11 cellular contexts compared by ENCODE assay signal in genomic region chr12:110498984-110499706, GRCh38. TPM values are rescaled to one million over a fixed set of nuclear protein-coding genes. Genes with fewer than 3 reads are reported as not detected.
DNase-seq lines count a peak whose midpoint lies in the region; ATAC-seq and TF ChIP-seq lines count a peak whose summit lies in the region.
"Had no signal": no experiment of that assay in that cellular context is flagged by ENCODE, and none has a peak within 500 bp of the region (broad histone marks: within the 10 kb centered on the region; RNA-seq: fewer than 3 reads in every experiment).

No MANE protein-coding gene starts in this region.

- TF ChIP-seq CTCF in foreskin keratinocyte (conservative IDR thresholded peaks at IDR 0.05) (no peak), upper lobe of right lung (IDR thresholded peaks at IDR 0.05) (no peak)

- no peak for DNase-seq in stimulated activated naive CD8-positive, alpha-beta T cell treated with anti-CD3 and anti-CD28 coated beads, Interleukin-15, Interleukin-2, amounts not matched to agents 100 U/mL and 50 U/mL, for 24 hours
- no peak for DNase-seq in T-helper 17 cell
- peak in 1 of 2 donors; percentile 44 for DNase-seq in foreskin keratinocyte
- no peak for DNase-seq in upper lobe of right lung
- no peak for DNase-seq in ureter (ENCODE audit: low spot score)
- no peak for DNase-seq in stimulated activated naive CD4-positive, alpha-beta T cell (lab: John Stamatoyannopoulos, UW)
- DNase-seq in head of caudate nucleus, result no peak
- DNase-seq: caudate nucleus, nucleus accumbens, upper lobe of left lung had no signal

- peaks cover 38% of the 10 kb centered on the region for H3K4me1 Mint-ChIP-seq in stimulated activated naive CD8-positive, alpha-beta T cell treated with anti-CD3 and anti-CD28 coated beads, Interleukin-15, Interleukin-2, amounts not matched to agents 100 ng/mL and 50 ng/mL, for 24 hours (ENCODE audit: low read depth)
- H3K4me1 Mint-ChIP-seq in T-helper 17 cell, result peaks cover 29% of the 10 kb centered on the region

- peaks cover 40% of the 10 kb centered on the region for H3K36me3 Mint-ChIP-seq in stimulated activated naive CD8-positive, alpha-beta T cell treated with anti-CD3 and anti-CD28 coated beads, Interleukin-15, Interleukin-2, amounts not matched to agents 100 ng/mL and 50 ng/mL, for 24 hours (ENCODE audit: low read depth)
- peaks cover 7% of the 10 kb centered on the region for H3K36me3 Mint-ChIP-seq in T-helper 17 cell (ENCODE audit: low read depth)

- peaks cover 26% of the 10 kb centered on the region for H3K36me3 ChIP-seq in upper lobe of right lung

- H3K9me3 ChIP-seq in T-helper 17 cell (ENCODE audit: control insufficient read depth, low read length, poor library complexity, severe bottlenecking) (no peaks in the 10 kb centered on the region), upper lobe of right lung (no peaks in the 10 kb centered on the region)
- H3K9me3 ChIP-seq: upper lobe of left lung had no signal

- intact Hi-C loops in upper lobe of right lung (cut with DNase I), result no loop called here
- intact Hi-C loops in head of caudate nucleus (cut with DNase I), result no loop called here

- H3K4me3 Mint-ChIP-seq in stimulated activated naive CD8-positive, alpha-beta T cell treated with anti-CD3 and anti-CD28 coated beads, Interleukin-15, Interleukin-2, amounts not matched to agents 100 ng/mL and 50 ng/mL, for 24 hours, result peak overlapping the region; percentile 49
- H3K4me3 Mint-ChIP-seq in T-helper 17 cell, result no peak overlapping the region

- no peak for ATAC-seq in stimulated activated naive CD8-positive, alpha-beta T cell treated with anti-CD3 and anti-CD28 coated beads, Interleukin-15, Interleukin-2, amounts not matched to agents 100 U/mL and 50 U/mL, for 24 hours
- ATAC-seq in T-helper 17 cell (no peak), foreskin keratinocyte (no peak), upper lobe of right lung (no peak)

- H3K4me1 ChIP-seq in foreskin keratinocyte, result peaks cover 19% of the 10 kb centered on the region
- peaks cover 31% of the 10 kb centered on the region for H3K4me1 ChIP-seq in upper lobe of right lung

- peak overlapping the region; percentile 42 for H3K27ac Mint-ChIP-seq in stimulated activated naive CD8-positive, alpha-beta T cell treated with anti-CD3 and anti-CD28 coated beads, Interleukin-15, Interleukin-2, amounts not matched to agents 100 ng/mL and 50 ng/mL, for 24 hours
- H3K27ac Mint-ChIP-seq in T-helper 17 cell, result peak overlapping the region; percentile 6

- no peak overlapping the region for H3K4me3 ChIP-seq in upper lobe of right lung
- H3K4me3 ChIP-seq: upper lobe of left lung had no signal

- H3K27me3 Mint-ChIP-seq in stimulated activated naive CD8-positive, alpha-beta T cell treated with anti-CD3 and anti-CD28 coated beads, Interleukin-15, Interleukin-2, amounts not matched to agents 100 ng/mL and 50 ng/mL, for 24 hours, result no peaks in the 10 kb centered on the region
- no peaks in the 10 kb centered on the region for H3K27me3 Mint-ChIP-seq in T-helper 17 cell

- peak overlapping the region; percentile 29 for H3K27ac ChIP-seq in foreskin keratinocyte
- H3K27ac ChIP-seq in upper lobe of right lung, result peak overlapping the region; percentile 20

- H3K27me3 ChIP-seq in foreskin keratinocyte, result no peaks in the 10 kb centered on the region
- no peaks in the 10 kb centered on the region for H3K27me3 ChIP-seq in upper lobe of right lung
- H3K27me3 ChIP-seq: upper lobe of left lung had no signal

- peaks cover 6% of the 10 kb centered on the region for H3K9me3 Mint-ChIP-seq in stimulated activated naive CD8-positive, alpha-beta T cell treated with anti-CD3 and anti-CD28 coated beads, Interleukin-15, Interleukin-2, amounts not matched to agents 100 ng/mL and 50 ng/mL, for 24 hours

RNA-seq across cellular contexts. Expression of gene VPS29, which starts 2.8 kb away (rescaled TPM):
- 10 to 100 TPM; 81.0 to 96.3 TPM for total RNA-seq in T-helper 17 cell
- total RNA-seq in foreskin keratinocyte, result 129 and 133 TPM in 2 replicates
- polyA plus RNA-seq in foreskin keratinocyte, result 192 and 221 TPM in 2 replicates
- 99.0 TPM for total RNA-seq in upper lobe of right lung
- total RNA-seq in ureter, result 120 TPM

RNA-seq across cellular contexts. Expression of gene RAD9B, which starts 3.0 kb away (rescaled TPM):
- total RNA-seq in T-helper 17 cell, result under 1 TPM; 0.37 to 0.62 TPM
- 0.14 TPM in 2 replicates for total RNA-seq in foreskin keratinocyte
- 0.10 TPM in 2 replicates for polyA plus RNA-seq in foreskin keratinocyte
- total RNA-seq in upper lobe of right lung, result 1.8 TPM
- total RNA-seq in ureter, result 0.57 TPM

RNA-seq across cellular contexts. Expression of gene FAM216A, which starts 30.5 kb away (rescaled TPM):
- total RNA-seq in T-helper 17 cell (1 to 10 TPM; 3.2 to 3.5 TPM), foreskin keratinocyte (7.1 and 10.5 TPM in 2 replicates), upper lobe of right lung (3.1 TPM), ureter (4.2 TPM)
- 7.5 and 10.1 TPM in 2 replicates for polyA plus RNA-seq in foreskin keratinocyte

RNA-seq across cellular contexts. Expression of gene GPN3, which starts 31.1 kb away (rescaled TPM):
- total RNA-seq in T-helper 17 cell (1 to 10 TPM; 4.4 to 5.2 TPM), foreskin keratinocyte (22.9 and 26.0 TPM in 2 replicates), upper lobe of right lung (25.5 TPM), ureter (20.3 TPM)
- polyA plus RNA-seq in foreskin keratinocyte, result 22.0 and 27.5 TPM in 2 replicates

RNA-seq across cellular contexts. Expression of gene ARPC3, which starts 49.0 kb away (rescaled TPM):
- total RNA-seq in T-helper 17 cell, result 100 to 1,000 TPM; 196 to 225 TPM
- total RNA-seq in foreskin keratinocyte, result 337 and 365 TPM in 2 replicates
- 499 and 504 TPM in 2 replicates for polyA plus RNA-seq in foreskin keratinocyte
- 238 TPM for total RNA-seq in upper lobe of right lung
- total RNA-seq in ureter, result 250 TPM
